ENCODE assay signal across 19 cellular contexts in genomic region chr9:119483153-119483552, GRCh38.
"Had no signal": no experiment of that assay in that cellular context is flagged by ENCODE, and none has a peak within 500 bp of the region (broad histone marks: within the 10 kb centered on the region; RNA-seq: fewer than 3 reads in every experiment).

No MANE protein-coding gene starts in this region.

- H3K27me3 ChIP-seq: Peyer's patch, SJCRH30 had no signal

- H3K4me1 ChIP-seq: Peyer's patch, SJCRH30 had no signal

- H3K27ac ChIP-seq: PC-9, Peyer's patch, SJCRH30 had no signal

- H3K4me3 ChIP-seq: PC-9, Peyer's patch, SJCRH30 had no signal

- H3K9me3 ChIP-seq: Peyer's patch, SJCRH30 had no signal

- H3K4me2 ChIP-seq: PC-9 had no signal

- H2AFZ ChIP-seq: PC-9 had no signal

- DNase-seq: Karpas-422; KG1; MM.1S; NCI-H1105 treated with DMSO at 0.1 percent for 48 hours; NCI-H1417 treated with DMSO at 0.1 percent for 48 hours; NCI-H146; NCI-H1694 treated with DMSO at 0.1 percent for 48 hours; NCI-H1930; NCI-H345; NCI-H446 treated with DMSO at 0.1 percent for 48 hours; NCI-H510A treated with DMSO at 0.1 percent for 48 hours; NCI-H526; NCI-H748 treated with DMSO at 0.1 percent for 48 hours; NK-92 treated with Interleukin-12 subunit alpha and Interleukin-12 subunit beta, amount 100 ng/mL, for 24 hours; OCI-M1; PC-9; Peyer's patch; SHP77 treated with DMSO at 0.1 percent for 48 hours; SJCRH30 had no signal

- H3K36me3 ChIP-seq: Peyer's patch, SJCRH30 had no signal
